In the genomic region with DNA sequence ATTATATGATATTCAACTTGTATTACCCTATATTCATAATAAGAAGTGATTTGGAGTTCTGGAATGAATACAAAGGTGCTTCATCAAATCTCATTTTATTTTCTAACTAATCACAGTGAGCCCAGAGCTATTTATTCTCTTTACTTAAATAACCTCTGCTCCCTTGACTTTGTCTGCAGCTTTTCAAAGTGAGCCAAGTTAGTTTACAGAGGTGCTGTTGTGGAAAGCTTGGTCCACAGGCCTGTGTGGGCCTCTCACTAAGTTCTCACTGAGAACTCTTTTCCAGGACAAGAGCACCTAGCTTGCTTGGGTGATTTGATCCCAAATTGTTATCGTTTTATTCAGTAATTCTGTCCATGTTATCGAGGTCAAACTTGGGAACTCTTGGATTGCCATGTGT, we compare ENCODE assay signal across 4 cellular contexts.
"Had no signal": no experiment of that assay in that cellular context is flagged by ENCODE, and none has a peak within 500 bp of the region (broad histone marks: within the 10 kb centered on the region; RNA-seq: fewer than 3 reads in every experiment).

No MANE protein-coding gene starts in this region.

- H3K4me3 ChIP-seq: K562 had no signal

- H3K27ac ChIP-seq: HL-60 had no signal

- DNase-seq: IMR-90 had no signal

- ATAC-seq: HepG2, K562 had no signal
